In genomic region chr4:177384856-177385396, GRCh38 we compare ENCODE assay signal across 14 cellular contexts.
DNase-seq lines count a peak whose midpoint lies in the region; ATAC-seq lines count a peak whose summit lies in the region.
"Had no signal": no experiment of that assay in that cellular context is flagged by ENCODE, and none has a peak within 500 bp of the region (broad histone marks: within the 10 kb centered on the region; RNA-seq: fewer than 3 reads in every experiment).

No MANE protein-coding gene starts in this region.

- DNase-seq in HuH-7.5 (ENCODE audit: low spot score) = peak; percentile 28
- DNase-seq in NCI-H69 (lab: John Stamatoyannopoulos, UW) = peak; percentile 3
- DNase-seq in kidney tubule cell (ENCODE audit: low spot score) = peak; percentile 6
- peak; percentile 25 for DNase-seq in retina
- no peak for DNase-seq in cerebellar nuclear complex (lab: John Stamatoyannopoulos, UW)
- DNase-seq in AG08395 (ENCODE audit: low spot score) = no peak
- DNase-seq: CD8-positive, alpha-beta memory T cell; EL; NCI-H1048; NCI-H146; NCI-H2107; NCI-H446 treated with DMSO at 0.1 percent for 48 hours had no signal

- no peak for ATAC-seq in HG03432 (IDR thresholded peaks at IDR 0.05; ENCODE audit: unreplicated experiment)
- ATAC-seq: K562 had no signal

Comparison
In these comparisons a context has a peak if more than half of its experiments do, and no peak if none do; other contexts are left out.
1. DNase-seq: peak in HuH-7.5 (single experiment), NCI-H69 (single experiment), kidney tubule cell (single experiment) and retina (single experiment); none in cerebellar nuclear complex (0 of 2) and AG08395 (single experiment).